Comparison of ENCODE assay signal across 7 cellular contexts in genomic region chr1:8874230-8875201, GRCh38. TPM values are rescaled to one million over a fixed set of nuclear protein-coding genes. Genes with fewer than 3 reads are reported as not detected.
DNase-seq lines count a peak whose midpoint lies in the region; ATAC-seq and TF ChIP-seq lines count a peak whose summit lies in the region.

No MANE protein-coding gene starts in this region.

- CTCF ChIA-PET in activated B cell treated with CpG ODN at 0.5 μM for 24 hours (lab: Charles Lee), result interaction anchor here (0.6 to 1.0 kb wide), 2 partner anchors 131 to 322 kb away, joined by 3 read pairs; no protein-coding TSS in a partner anchor

- H3K4me1 Mint-ChIP-seq in HFFc6 (ENCODE audit: low read depth), result peaks cover 76% of the 10 kb centered on the region
- peaks cover 65% of the 10 kb centered on the region for H3K4me1 Mint-ChIP-seq in activated B cell treated with CpG ODN at 0.5 μM for 24 hours
- peaks cover 53% of the 10 kb centered on the region for H3K4me1 Mint-ChIP-seq in stimulated activated memory B cell treated with anti-CD40 and anti-IgM and Interleukin-4, amounts not matched to agents 10 μg/mL and 1 μg/mL and 100 μg/mL, for 72 hours

- intact Hi-C loops in activated B cell treated with CpG ODN at 0.5 μM for 24 hours (cut with micrococcal nuclease), result loop anchor here (5.0 to 10.0 kb wide), 5 partner anchors 57 to 1172 kb away; partner anchors contain the start of genes PER3 and RERE

- H3K36me3 Mint-ChIP-seq in HFFc6 (ENCODE audit: low read depth), result peaks cover 73% of the 10 kb centered on the region
- H3K36me3 Mint-ChIP-seq in activated B cell treated with CpG ODN at 0.5 μM for 24 hours (ENCODE audit: low read depth), result peaks cover 75% of the 10 kb centered on the region
- H3K36me3 Mint-ChIP-seq in stimulated activated memory B cell treated with anti-CD40 and anti-IgM and Interleukin-4, amounts not matched to agents 10 μg/mL and 1 μg/mL and 100 μg/mL, for 72 hours, result peaks cover 72% of the 10 kb centered on the region

- TF ChIP-seq CTCF in HFFc6 (IDR thresholded peaks at IDR 0.05) (no peak), activated B cell treated with CpG ODN at 0.5 μM for 24 hours (IDR thresholded peaks at IDR 0.05) (no peak), fibroblast of pulmonary artery (IDR thresholded peaks at IDR 0.05; ENCODE audit: low read length, missing control alignments) (no peak)

- H3K27ac Mint-ChIP-seq in HFFc6 (peak overlapping the region; percentile 77), activated B cell treated with CpG ODN at 0.5 μM for 24 hours (peak overlapping the region; percentile 74)
- peak overlapping the region; percentile 92 for H3K27ac Mint-ChIP-seq in stimulated activated memory B cell treated with anti-CD40 and anti-IgM and Interleukin-4, amounts not matched to agents 10 μg/mL and 1 μg/mL and 100 μg/mL, for 72 hours

- no peak for ATAC-seq in activated B cell treated with CpG ODN at 0.5 μM for 24 hours (ENCODE audit: low read depth)
- ATAC-seq in stimulated activated memory B cell treated with anti-CD40 and anti-IgM and Interleukin-4, amounts not matched to agents 10 μg/mL and 1 μg/mL and 100 μg/mL, for 72 hours, result no peak
- no peak for ATAC-seq in HG02885 (IDR thresholded peaks at IDR 0.05; ENCODE audit: poor library complexity, unreplicated experiment)
- ATAC-seq in HG02884 (IDR thresholded peaks at IDR 0.05; ENCODE audit: unreplicated experiment), result no peak

- peaks cover 5% of the 10 kb centered on the region for H3K9me3 Mint-ChIP-seq in HFFc6
- H3K9me3 Mint-ChIP-seq in activated B cell treated with CpG ODN at 0.5 μM for 24 hours, result no peaks in the 10 kb centered on the region
- no peaks in the 10 kb centered on the region for H3K9me3 Mint-ChIP-seq in stimulated activated memory B cell treated with anti-CD40 and anti-IgM and Interleukin-4, amounts not matched to agents 10 μg/mL and 1 μg/mL and 100 μg/mL, for 72 hours

- H3K4me3 Mint-ChIP-seq in HFFc6 (peak overlapping the region; percentile 96), activated B cell treated with CpG ODN at 0.5 μM for 24 hours (peak overlapping the region; percentile 95)
- peak overlapping the region; percentile 66 for H3K4me3 Mint-ChIP-seq in stimulated activated memory B cell treated with anti-CD40 and anti-IgM and Interleukin-4, amounts not matched to agents 10 μg/mL and 1 μg/mL and 100 μg/mL, for 72 hours

- peak overlapping the region; percentile 88 for H3K4me3 ChIP-seq in fibroblast of pulmonary artery (replicated peaks; ENCODE audit: low read depth, low read length)

- H3K27me3 Mint-ChIP-seq in HFFc6 (ENCODE audit: insufficient read depth) (peaks cover 4% of the 10 kb centered on the region), activated B cell treated with CpG ODN at 0.5 μM for 24 hours (no peaks in the 10 kb centered on the region)
- H3K27me3 Mint-ChIP-seq in stimulated activated memory B cell treated with anti-CD40 and anti-IgM and Interleukin-4, amounts not matched to agents 10 μg/mL and 1 μg/mL and 100 μg/mL, for 72 hours, result no peaks in the 10 kb centered on the region

- DNase-seq in HFFc6 (peak; percentile 31), activated B cell treated with CpG ODN at 0.5 μM for 24 hours (no peak), fibroblast of pulmonary artery (ENCODE audit: low read depth) (peak; percentile 60), AG20443 (ENCODE audit: low spot score) (no peak)

- POLR2A ChIA-PET in activated B cell treated with CpG ODN at 0.5 μM for 24 hours (lab: Charles Lee), result interaction anchor here (0.7 to 1.2 kb wide), 2 partner anchors 15 to 189 kb away, joined by 5 to 7 read pairs; no protein-coding TSS in a partner anchor

RNA-seq across cellular contexts. Expression of gene ENO1, which starts 4.0 kb away (rescaled TPM):
- total RNA-seq in HFFc6 (2021; fragmentation: NEBNext Ultra II Directional; extraction: Animal tissue kit (Norgen Biotek cat#: 25700)), result 1,000 to 10,000 TPM; 1,376 to 1,744 (median 1,709) TPM
- total RNA-seq in activated B cell treated with CpG ODN at 0.5 μM for 24 hours, result 837 and 886 TPM in 2 replicates

RNA-seq across cellular contexts. Expression of gene RERE, which starts 57.1 kb away (rescaled TPM):
- 10 to 100 TPM; 36.5 to 41.6 (median 37.5) TPM for total RNA-seq in HFFc6 (2021; fragmentation: NEBNext Ultra II Directional; extraction: Animal tissue kit (Norgen Biotek cat#: 25700))
- 90.5 and 98.8 TPM in 2 replicates for total RNA-seq in activated B cell treated with CpG ODN at 0.5 μM for 24 hours

Comparison
In these comparisons a context has a peak if more than half of its experiments do, and no peak if none do; other contexts are left out.
1. DNase-seq: peak in HFFc6 (single experiment) and fibroblast of pulmonary artery (single experiment); none in activated B cell treated with CpG ODN at 0.5 μM for 24 hours (single experiment) and AG20443 (single experiment).
2. Peak in every context shown above with its lines, with median percentiles within 50 percentile points of each other: H3K27ac Mint-ChIP-seq and H3K4me3 Mint-ChIP-seq.